In the genomic region with DNA sequence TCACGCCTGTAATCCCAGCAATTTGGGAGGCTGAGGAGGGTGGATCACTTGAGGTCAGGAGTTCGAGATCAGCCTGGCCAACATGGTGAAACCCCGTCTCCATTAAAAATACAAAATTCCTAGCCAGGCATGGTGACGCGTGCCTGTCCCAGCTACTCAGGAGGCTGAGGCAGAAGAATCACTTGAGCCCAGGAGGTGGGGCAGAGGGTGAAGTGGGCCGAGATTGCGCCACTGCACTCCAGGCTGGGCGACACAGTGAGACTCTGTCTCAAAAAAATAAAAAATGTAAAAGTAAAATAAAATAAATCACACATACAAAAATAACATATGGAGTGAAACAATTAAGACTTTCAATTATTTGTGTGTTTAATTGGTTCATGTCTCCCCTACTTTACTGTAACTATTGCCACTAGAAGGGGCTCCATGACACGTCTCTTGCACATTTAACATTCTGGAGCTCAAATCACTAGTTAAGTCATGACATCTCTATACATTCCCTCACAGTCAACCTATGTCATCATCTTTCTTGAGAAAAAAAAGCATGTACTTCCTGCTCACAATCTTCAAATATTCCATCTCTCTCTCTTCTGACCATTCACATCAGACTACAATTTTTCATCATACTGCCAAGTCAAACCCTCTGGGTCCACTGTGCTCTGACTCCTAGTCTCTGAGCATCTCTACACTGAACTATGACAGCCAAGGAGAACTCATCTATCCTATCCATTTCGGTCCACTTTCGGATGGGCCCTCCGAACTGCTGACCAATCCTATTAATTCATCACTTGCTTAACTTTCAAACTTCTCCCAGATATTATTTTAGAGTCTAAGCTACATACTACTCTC, we compare ENCODE assay signal across 18 cellular contexts. TPM values are rescaled to one million over a fixed set of nuclear protein-coding genes. Genes with fewer than 3 reads are reported as not detected.
DNase-seq lines count a peak whose midpoint lies in the region; ATAC-seq and TF ChIP-seq lines count a peak whose summit lies in the region.
"Had no signal": no experiment of that assay in that cellular context is flagged by ENCODE, and none has a peak within 500 bp of the region (broad histone marks: within the 10 kb centered on the region; RNA-seq: fewer than 3 reads in every experiment).

No MANE protein-coding gene starts in this region.

- peaks cover 3% of the 10 kb centered on the region; the same call in 1 of the 2 replicates for H3F3A ChIP-seq in Loucy (ENCODE audit: low read depth)

- peak overlapping the region; percentile 75 for H3K27ac ChIP-seq in colonic mucosa
- H3K27ac ChIP-seq: KMS-11 had no signal

- no peak for DNase-seq in activated CD8-positive, alpha-beta T cell treated with anti-CD3 and anti-CD28 coated beads for 36 hours
- DNase-seq in activated CD8-positive, alpha-beta T cell treated with anti-CD3 and anti-CD28 coated beads, Interleukin-2, amount 10 ng/mL, durations not matched to agents 7 days and 5 days: no peak
- DNase-seq in colonic mucosa (no peak), GM03348 (ENCODE audit: low spot score) (no peak), NCI-H446 treated with DMSO at 0.1 percent for 48 hours (lab: John Stamatoyannopoulos, UW) (no peak), AG20443 (ENCODE audit: low spot score) (no peak)
- DNase-seq in stimulated activated effector memory CD8-positive, alpha-beta T cell treated with anti-CD3 and anti-CD28 coated beads, Interleukin-12 subunit alpha, Interleukin-12 subunit beta, amount 100 ng/mL, for 72 hours (ENCODE audit: low spot score in 2 of 2): no peak
- DNase-seq: activated CD4-positive, CD25-positive, alpha-beta regulatory T cell treated with anti-CD3 and anti-CD28 coated beads, Interleukin-2, amount 50 U/mL, for 72 hours; effector memory CD8-positive, alpha-beta T cell; GF-D8; NCI-H1105 treated with DMSO at 0.1 percent for 48 hours; NCI-H2171 treated with DMSO at 0.1 percent for 48 hours; stimulated activated naive CD8-positive, alpha-beta T cell treated with anti-CD3 and anti-CD28 coated beads, Interleukin-15, amount 100 ng/mL, for 72 hours had no signal

- peaks cover 85% of the 10 kb centered on the region for H4K20me1 ChIP-seq in Loucy (ENCODE audit: insufficient read depth, low read length, poor library complexity, severe bottlenecking)

- no peaks in the 10 kb centered on the region for H3K9me3 Mint-ChIP-seq in activated CD8-positive, alpha-beta T cell treated with anti-CD3 and anti-CD28 coated beads for 36 hours
- H3K9me3 Mint-ChIP-seq in activated CD8-positive, alpha-beta T cell treated with anti-CD3 and anti-CD28 coated beads, Interleukin-2, amount 10 ng/mL, durations not matched to agents 7 days and 5 days (ENCODE audit: insufficient read depth): no peaks in the 10 kb centered on the region
- H3K9me3 Mint-ChIP-seq in stimulated activated effector memory CD8-positive, alpha-beta T cell treated with anti-CD3 and anti-CD28 coated beads, Interleukin-12 subunit alpha, Interleukin-12 subunit beta, amount 100 ng/mL, for 72 hours: no peaks in the 10 kb centered on the region
- H3K9me3 Mint-ChIP-seq: activated naive CD4-positive, alpha-beta T cell treated with anti-CD3 and anti-CD28 coated beads, Interleukin-2, amount 50 U/mL, for 72 hours; effector memory CD8-positive, alpha-beta T cell; GM23338; stimulated activated naive CD8-positive, alpha-beta T cell treated with anti-CD3 and anti-CD28 coated beads, Interleukin-15, amount 100 ng/mL, for 72 hours had no signal

- peak; percentile 10 for ATAC-seq in activated CD8-positive, alpha-beta T cell treated with anti-CD3 and anti-CD28 coated beads for 36 hours
- ATAC-seq in activated CD8-positive, alpha-beta T cell treated with anti-CD3 and anti-CD28 coated beads, Interleukin-2, amount 10 ng/mL, durations not matched to agents 7 days and 5 days: no peak
- ATAC-seq in stimulated activated effector memory CD8-positive, alpha-beta T cell treated with anti-CD3 and anti-CD28 coated beads, Interleukin-12 subunit alpha, Interleukin-12 subunit beta, amount 100 ng/mL, for 72 hours: peak; percentile 61
- ATAC-seq: effector memory CD8-positive, alpha-beta T cell; GM23338; Right ventricle myocardium inferior had no signal

- no peak overlapping the region for H2AFZ ChIP-seq in Loucy (ENCODE audit: low read length)
- H2AFZ ChIP-seq: GM23338 had no signal

- no peaks in the 10 kb centered on the region for H3K27me3 Mint-ChIP-seq in activated CD8-positive, alpha-beta T cell treated with anti-CD3 and anti-CD28 coated beads for 36 hours
- H3K27me3 Mint-ChIP-seq in activated CD8-positive, alpha-beta T cell treated with anti-CD3 and anti-CD28 coated beads, Interleukin-2, amount 10 ng/mL, durations not matched to agents 7 days and 5 days (ENCODE audit: low read depth): no peaks in the 10 kb centered on the region
- H3K27me3 Mint-ChIP-seq: effector memory CD8-positive, alpha-beta T cell; stimulated activated naive CD8-positive, alpha-beta T cell treated with anti-CD3 and anti-CD28 coated beads, Interleukin-15, amount 100 ng/mL, for 72 hours had no signal

- H3K9me2 ChIP-seq in Loucy (replicated peaks; ENCODE audit: low read depth, low read length): no peaks in the 10 kb centered on the region

- CTCF ChIA-PET in activated CD8-positive, alpha-beta T cell treated with anti-CD3 and anti-CD28 coated beads for 36 hours (lab: Charles Lee): interaction anchor here (0.8 to 3.0 kb wide), 4 partner anchors 10 to 184 kb away, joined by 3 to 8 read pairs (median 4); no protein-coding TSS in a partner anchor
- CTCF ChIA-PET in activated CD8-positive, alpha-beta T cell treated with anti-CD3 and anti-CD28 coated beads, Interleukin-2, amount 10 ng/mL, durations not matched to agents 7 days and 5 days (lab: Charles Lee): interaction anchor here (1.3 kb wide), 1 partner anchor 184 kb away, joined by 3 read pairs; no protein-coding TSS in a partner anchor

- no peaks in the 10 kb centered on the region for H3K9me3 ChIP-seq in Loucy (ENCODE audit: insufficient read depth, low read depth, low read length)
- H3K9me3 ChIP-seq in colonic mucosa: no peaks in the 10 kb centered on the region

- H3K4me1 ChIP-seq in Loucy (ENCODE audit: insufficient read depth, low read length, poor library complexity, severe bottlenecking) (peaks cover 35% of the 10 kb centered on the region), colonic mucosa (peaks cover 6% of the 10 kb centered on the region)

- no peaks in the 10 kb centered on the region for H3K36me3 ChIP-seq in Loucy (ENCODE audit: insufficient read depth, low read length)
- H3K36me3 ChIP-seq in colonic mucosa: no peaks in the 10 kb centered on the region

- peaks cover 44% of the 10 kb centered on the region for H3K4me1 Mint-ChIP-seq in activated CD8-positive, alpha-beta T cell treated with anti-CD3 and anti-CD28 coated beads for 36 hours (ENCODE audit: low read depth)
- H3K4me1 Mint-ChIP-seq in activated CD8-positive, alpha-beta T cell treated with anti-CD3 and anti-CD28 coated beads, Interleukin-2, amount 10 ng/mL, durations not matched to agents 7 days and 5 days (ENCODE audit: low read depth): peaks cover 32% of the 10 kb centered on the region
- peaks cover 40% of the 10 kb centered on the region for H3K4me1 Mint-ChIP-seq in stimulated activated effector memory CD8-positive, alpha-beta T cell treated with anti-CD3 and anti-CD28 coated beads, Interleukin-12 subunit alpha, Interleukin-12 subunit beta, amount 100 ng/mL, for 72 hours

- H3K4me3 ChIP-seq in Loucy (ENCODE audit: low read length, poor library complexity, severe bottlenecking) (no peak overlapping the region), colonic mucosa (no peak overlapping the region)
- H3K4me3 ChIP-seq: GM23338 had no signal

- peak overlapping the region; percentile 81 for H3K4me2 ChIP-seq in Loucy (ENCODE audit: low read depth, low read length, poor library complexity, severe bottlenecking)
- H3K4me2 ChIP-seq: GM23338, KMS-11 had no signal

- no peak for TF ChIP-seq CTCF in activated CD8-positive, alpha-beta T cell treated with anti-CD3 and anti-CD28 coated beads for 36 hours (IDR thresholded peaks at IDR 0.05)
- TF ChIP-seq CTCF in Loucy (conservative IDR thresholded peaks at IDR 0.05; ENCODE audit: low read length) (no peak), colonic mucosa (IDR thresholded peaks at IDR 0.05) (no peak)

- H3K79me2 ChIP-seq in Loucy (ENCODE audit: insufficient read depth, low read length): peaks cover 97% of the 10 kb centered on the region

- peak overlapping the region; percentile 13 for H3K27ac Mint-ChIP-seq in activated CD8-positive, alpha-beta T cell treated with anti-CD3 and anti-CD28 coated beads for 36 hours
- H3K27ac Mint-ChIP-seq in activated CD8-positive, alpha-beta T cell treated with anti-CD3 and anti-CD28 coated beads, Interleukin-2, amount 10 ng/mL, durations not matched to agents 7 days and 5 days: no peak overlapping the region
- H3K27ac Mint-ChIP-seq in stimulated activated effector memory CD8-positive, alpha-beta T cell treated with anti-CD3 and anti-CD28 coated beads, Interleukin-12 subunit alpha, Interleukin-12 subunit beta, amount 100 ng/mL, for 72 hours: peak overlapping the region; percentile 86

- H3K9ac ChIP-seq in Loucy (ENCODE audit: low read depth, low read length, poor library complexity, severe bottlenecking): no peak overlapping the region
- H3K9ac ChIP-seq in colonic mucosa (ENCODE audit: low read depth in 2 of 2, low read length in 2 of 2): no peak overlapping the region
- H3K9ac ChIP-seq: KMS-11 had no signal

- peaks cover 9% of the 10 kb centered on the region for H3K36me3 Mint-ChIP-seq in activated CD8-positive, alpha-beta T cell treated with anti-CD3 and anti-CD28 coated beads for 36 hours (ENCODE audit: low read depth)
- H3K36me3 Mint-ChIP-seq in activated CD8-positive, alpha-beta T cell treated with anti-CD3 and anti-CD28 coated beads, Interleukin-2, amount 10 ng/mL, durations not matched to agents 7 days and 5 days (ENCODE audit: low read depth): peaks cover 24% of the 10 kb centered on the region
- H3K36me3 Mint-ChIP-seq in stimulated activated effector memory CD8-positive, alpha-beta T cell treated with anti-CD3 and anti-CD28 coated beads, Interleukin-12 subunit alpha, Interleukin-12 subunit beta, amount 100 ng/mL, for 72 hours: peaks cover 27% of the 10 kb centered on the region
- H3K36me3 Mint-ChIP-seq: activated naive CD4-positive, alpha-beta T cell treated with anti-CD3 and anti-CD28 coated beads, Interleukin-2, amount 50 U/mL, for 72 hours had no signal

- no peak overlapping the region for H3K4me3 Mint-ChIP-seq in activated CD8-positive, alpha-beta T cell treated with anti-CD3 and anti-CD28 coated beads for 36 hours
- H3K4me3 Mint-ChIP-seq in activated CD8-positive, alpha-beta T cell treated with anti-CD3 and anti-CD28 coated beads, Interleukin-2, amount 10 ng/mL, durations not matched to agents 7 days and 5 days: no peak overlapping the region
- no peak overlapping the region for H3K4me3 Mint-ChIP-seq in stimulated activated effector memory CD8-positive, alpha-beta T cell treated with anti-CD3 and anti-CD28 coated beads, Interleukin-12 subunit alpha, Interleukin-12 subunit beta, amount 100 ng/mL, for 72 hours
- H3K4me3 Mint-ChIP-seq: effector memory CD8-positive, alpha-beta T cell; GM23338; stimulated activated naive CD8-positive, alpha-beta T cell treated with anti-CD3 and anti-CD28 coated beads, Interleukin-15, amount 100 ng/mL, for 72 hours had no signal

- POLR2A ChIA-PET in activated CD8-positive, alpha-beta T cell treated with anti-CD3 and anti-CD28 coated beads for 36 hours (lab: Charles Lee): interaction anchor here (0.9 kb wide), 1 partner anchor 448 kb away, joined by 4 read pairs; no protein-coding TSS in a partner anchor
- POLR2A ChIA-PET in activated CD8-positive, alpha-beta T cell treated with anti-CD3 and anti-CD28 coated beads, Interleukin-2, amount 10 ng/mL, durations not matched to agents 7 days and 5 days (lab: Charles Lee): no interaction called here

- no peaks in the 10 kb centered on the region for H3K27me3 ChIP-seq in Loucy (ENCODE audit: insufficient read depth, low read length, poor library complexity, severe bottlenecking)
- H3K27me3 ChIP-seq in colonic mucosa: no peaks in the 10 kb centered on the region

- intact Hi-C loops in activated CD8-positive, alpha-beta T cell treated with anti-CD3 and anti-CD28 coated beads for 36 hours (cut with micrococcal nuclease): no loop called here
- intact Hi-C loops in colonic mucosa (cut with DNase I): no loop called here

RNA-seq across cellular contexts. Expression of gene GFPT1, which starts 6.7 kb away (rescaled TPM):
- 10 to 100 TPM; 37.8 to 38.0 TPM for total RNA-seq in activated CD8-positive, alpha-beta T cell treated with anti-CD3 and anti-CD28 coated beads for 36 hours
- 10 to 100 TPM; 23.5 to 26.1 TPM for total RNA-seq in activated CD8-positive, alpha-beta T cell treated with anti-CD3 and anti-CD28 coated beads, Interleukin-2, amount 10 ng/mL, durations not matched to agents 7 days and 5 days
- 100 to 1,000 TPM; 218 to 289 TPM for total RNA-seq in colonic mucosa

RNA-seq across cellular contexts. Expression of gene NFU1, which starts 56.9 kb away (rescaled TPM):
- 10 to 100 TPM; 41.0 to 46.2 TPM for total RNA-seq in activated CD8-positive, alpha-beta T cell treated with anti-CD3 and anti-CD28 coated beads for 36 hours
- total RNA-seq in activated CD8-positive, alpha-beta T cell treated with anti-CD3 and anti-CD28 coated beads, Interleukin-2, amount 10 ng/mL, durations not matched to agents 7 days and 5 days: 10 to 100 TPM; 27.8 to 30.4 TPM
- 10 to 100 TPM; 58.4 to 62.0 TPM for total RNA-seq in colonic mucosa

Comparison
In these comparisons a context has a peak if more than half of its experiments do, and no peak if none do; other contexts are left out.
1. RNA of gene GFPT1, which starts 6.7 kb away (total RNA-seq): 218 to 289 TPM in colonic mucosa; 37.8 to 38.0 TPM in activated CD8-positive, alpha-beta T cell treated with anti-CD3 and anti-CD28 coated beads for 36 hours and 23.5 to 26.1 TPM in activated CD8-positive, alpha-beta T cell treated with anti-CD3 and anti-CD28 coated beads, Interleukin-2, amount 10 ng/mL, durations not matched to agents 7 days and 5 days; every median in the first group is over 4 times any median in the second.